ENCODE assay signal across 8 cellular contexts in the genomic region with DNA sequence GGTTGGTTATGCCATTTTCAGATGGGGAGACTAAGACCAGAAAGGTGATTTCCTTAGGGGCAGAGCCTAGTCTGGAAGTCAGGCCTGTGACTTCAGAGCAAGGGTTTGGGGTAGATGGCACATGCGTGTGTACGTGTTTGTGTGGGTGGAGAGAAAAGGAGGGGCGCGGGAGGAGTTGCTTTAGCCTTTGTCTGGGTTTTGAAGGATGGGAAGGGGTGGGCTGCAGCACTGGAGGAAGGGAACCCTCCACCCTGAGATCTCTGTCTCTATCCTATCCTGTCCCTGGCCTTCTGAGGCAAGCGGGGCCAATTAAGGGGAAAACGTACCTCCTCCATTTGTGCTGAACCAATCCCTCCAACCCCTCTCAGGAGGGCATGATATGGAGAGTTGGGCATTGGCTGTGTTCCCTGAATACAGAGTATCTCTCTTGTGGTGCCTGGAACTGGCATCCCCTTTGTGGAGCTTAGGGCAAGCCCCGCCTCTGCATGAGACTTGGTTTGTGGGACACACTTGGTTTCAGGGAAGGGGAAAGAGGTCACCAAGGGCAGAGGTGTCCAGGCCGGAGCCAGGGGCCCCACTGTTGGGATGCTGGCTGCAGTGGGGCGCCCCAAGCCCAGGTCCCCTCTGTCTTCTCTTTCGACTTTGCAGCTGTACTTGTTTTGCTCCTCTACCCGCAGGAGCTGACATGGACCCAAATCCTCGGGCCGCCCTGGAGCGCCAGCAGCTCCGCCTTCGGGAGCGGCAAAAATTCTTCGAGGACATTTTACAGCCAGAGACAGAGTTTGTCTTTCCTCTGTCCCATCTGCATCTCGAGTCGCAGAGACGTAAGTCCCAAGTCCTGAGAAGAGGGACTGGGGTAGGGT. TPM values are rescaled to one million over a fixed set of nuclear protein-coding genes. Genes with fewer than 3 reads are reported as not detected.
DNase-seq lines count a peak whose midpoint lies in the region; ATAC-seq, FAIRE-seq and TF ChIP-seq lines count a peak whose summit lies in the region.

A gene with protein sequence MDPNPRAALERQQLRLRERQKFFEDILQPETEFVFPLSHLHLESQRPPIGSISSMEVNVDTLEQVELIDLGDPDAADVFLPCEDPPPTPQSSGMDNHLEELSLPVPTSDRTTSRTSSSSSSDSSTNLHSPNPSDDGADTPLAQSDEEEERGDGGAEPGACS (plus strand): TSS at position 507 of the 863 bp plus-strand sequence. CDS start 179 bp downstream, at position 686.

- intact Hi-C loops in PC-9 (cut with micrococcal nuclease; ENCODE audit: unreplicated experiment) = no loop called here

- peak within 1 kb of the TSS; percentile 84 for H3K4me2 ChIP-seq in PC-9
- H3K4me2 ChIP-seq in keratinocyte (ENCODE audit: control insufficient read depth, extremely low read depth, insufficient read depth, low read depth, low read length) = peak within 1 kb of the TSS; percentile 86
- H3K4me2 ChIP-seq in smooth muscle cell = peak within 1 kb of the TSS; percentile 98

- H2AFZ ChIP-seq in PC-9 (peak within 1 kb of the TSS; percentile 89), keratinocyte (ENCODE audit: control insufficient read depth, low read length) (peak within 1 kb of the TSS; percentile 84), smooth muscle cell (ENCODE audit: low read depth) (peak within 1 kb of the TSS; percentile 66)

- no peak for TF ChIP-seq CTCF in PC-9 (conservative IDR thresholded peaks at IDR 0.05)
- no peak for TF ChIP-seq CTCF in cardiac fibroblast (IDR thresholded peaks at IDR 0.05; ENCODE audit: low read depth, low read length)
- TF ChIP-seq CTCF in keratinocyte (optimal IDR thresholded peaks at IDR 0.05 in 1 of 3, IDR thresholded peaks at IDR 0.05 in 1 of 3, conservative IDR thresholded peaks at IDR 0.05 in 1 of 3; ENCODE audit: extremely low read depth in 1 of 3, insufficient read depth in 2 of 3, low read length in 3 of 3) = no peak
- TF ChIP-seq CTCF in smooth muscle cell (IDR thresholded peaks at IDR 0.05; ENCODE audit: borderline replicate concordance, insufficient read depth, poor library complexity, severe bottlenecking) = no peak

- H3K27ac ChIP-seq in PC-9 = peak within 1 kb of the TSS; percentile 63
- H3K27ac ChIP-seq in keratinocyte (ENCODE audit: control insufficient read depth, insufficient read depth, low read length) = peak within 1 kb of the TSS; percentile 43
- no peak within 1 kb of the TSS for H3K27ac ChIP-seq in smooth muscle cell (ENCODE audit: low read depth)

- ATAC-seq in HG03196 (IDR thresholded peaks at IDR 0.05; ENCODE audit: unreplicated experiment) = no peak

- FAIRE-seq in keratinocyte (lab: Jason Lieb, UNC) = no peak

- no TSS peak for BruUV-seq in PC-9 (replicated peaks; lab: Mats Ljungman, UMichigan)

- H4K20me1 ChIP-seq in PC-9 (ENCODE audit: insufficient read depth) = no peaks in the 10 kb centered on the region
- no peaks in the 10 kb centered on the region for H4K20me1 ChIP-seq in keratinocyte (ENCODE audit: control insufficient read depth, extremely low read depth, insufficient read depth, low read length)
- no peaks in the 10 kb centered on the region for H4K20me1 ChIP-seq in smooth muscle cell (ENCODE audit: low read depth)

- H3K4me1 ChIP-seq in PC-9 (replicated peaks; ENCODE audit: insufficient read depth) = peaks cover 16% of the 10 kb centered on the region
- peaks cover 4% of the 10 kb centered on the region for H3K4me1 ChIP-seq in keratinocyte (ENCODE audit: control insufficient read depth, extremely low read depth, insufficient read depth, low read length)
- no peaks in the 10 kb centered on the region for H3K4me1 ChIP-seq in smooth muscle cell (ENCODE audit: low read depth)

- H3K36me3 ChIP-seq in PC-9 (ENCODE audit: low read depth) (0 out of 2 replicates have a peak, but pooled peaks cover 20% of the 10 kb centered on the region), keratinocyte (ENCODE audit: control insufficient read depth in 2 of 2, extremely low read depth in 1 of 2, insufficient read depth in 2 of 2, low read length in 2 of 2) (peaks cover 5 to 10% of the 10 kb centered on the region in 2 experiments), smooth muscle cell (ENCODE audit: low read depth) (no peaks in the 10 kb centered on the region)

- POLR2A ChIA-PET in PC-9 (lab: Charles Lee; ENCODE audit: unreplicated experiment) = interaction anchor here (0.6 to 1.1 kb wide), 5 partner anchors 8 to 303 kb away, joined by 3 to 7 read pairs (median 3); a partner anchor contains a TSS

- H3K9me1 ChIP-seq in keratinocyte (ENCODE audit: control insufficient read depth, extremely low read depth, insufficient read depth, low read length) = peaks cover 2% of the 10 kb centered on the region

- peaks cover 49% of the 10 kb centered on the region for H3F3A ChIP-seq in PC-9 (ENCODE audit: insufficient read depth, low read depth)
- H3F3A ChIP-seq in smooth muscle cell (ENCODE audit: low read depth) = no peaks in the 10 kb centered on the region

- H3K9me3 ChIP-seq in PC-9 (ENCODE audit: insufficient read depth, low read depth) (no peaks in the 10 kb centered on the region), keratinocyte (ENCODE audit: control insufficient read depth, low read depth, low read length) (no peaks in the 10 kb centered on the region), smooth muscle cell (replicated peaks; ENCODE audit: low read depth) (no peaks in the 10 kb centered on the region)

- CTCF ChIA-PET in PC-9 (lab: Charles Lee) = interaction anchor here (1.3 to 2.1 kb wide), 3 partner anchors 8 to 34 kb away, joined by 5 to 7 read pairs (median 6); a partner anchor contains a TSS

- H3K27me3 ChIP-seq in PC-9 (ENCODE audit: insufficient read depth, low read depth) (no peaks in the 10 kb centered on the region), keratinocyte (ENCODE audit: control insufficient read depth, extremely low read depth, insufficient read depth, low read length) (peaks cover 8% of the 10 kb centered on the region), smooth muscle cell (ENCODE audit: low read depth) (peaks cover 39% of the 10 kb centered on the region)

- H3K4me3 ChIP-seq in PC-9 = peak within 1 kb of the TSS; percentile 96
- peak within 1 kb of the TSS; percentile 60 to 63 for H3K4me3 ChIP-seq in cardiac fibroblast (replicated peaks in 1 of 2; ENCODE audit: low read depth in 2 of 2, low read length in 2 of 2)
- H3K4me3 ChIP-seq in keratinocyte (ENCODE audit: control insufficient read depth in 2 of 3, extremely low read depth in 1 of 3, insufficient read depth in 2 of 3, low read depth in 1 of 3, low read length in 3 of 3) = peak within 1 kb of the TSS; percentile 72 to 86 (median 79)
- peak within 1 kb of the TSS; percentile 75 for H3K4me3 ChIP-seq in smooth muscle cell

- dilution Hi-C loops in keratinocyte (cut with MboI; ENCODE audit: extremely low pct_ligation_motif_present, low sequenced_read_pairs) = no loop called here

- DNase-seq in PC-9 (peak in 1 of 2 experiments; percentile 9), cardiac fibroblast (ENCODE audit: low read depth in 2 of 2) (no peak), keratinocyte (ENCODE audit: low read depth, low spot score) (no peak), smooth muscle cell (lab: John Stamatoyannopoulos, UW; ENCODE audit: unreplicated experiment) (no peak), NCI-H510A treated with DMSO at 0.1 percent for 48 hours (lab: John Stamatoyannopoulos, UW) (no peak), OCI-M2 (lab: John Stamatoyannopoulos, UW; ENCODE audit: unreplicated experiment) (no peak), HuH-7 (ENCODE audit: low spot score) (no peak)

- H3K79me2 ChIP-seq in PC-9 (ENCODE audit: low read depth) (peaks cover 17% of the 10 kb centered on the region), keratinocyte (ENCODE audit: control insufficient read depth, insufficient read depth, low read length) (no peaks in the 10 kb centered on the region), smooth muscle cell (ENCODE audit: low read depth) (no peaks in the 10 kb centered on the region)

- 92% methylated on average over 21 of the region's 21 CpGs for WGBS in smooth muscle cell (ENCODE audit: low lambda C conversion rate)

- no peaks in the 10 kb centered on the region for H3K9me2 ChIP-seq in PC-9 (ENCODE audit: insufficient read depth)

- H3K9ac ChIP-seq in keratinocyte (ENCODE audit: control insufficient read depth, extremely low read depth, insufficient read depth, low read length) (peak within 1 kb of the TSS; percentile 77), smooth muscle cell (ENCODE audit: low read depth) (peak within 1 kb of the TSS; percentile 61)

RNA-seq across cellular contexts. Expression of the gene that starts here (rescaled TPM):
- total RNA-seq in PC-9 (2021) (69.0 and 77.1 TPM in 2 replicates), smooth muscle cell (5.9 and 6.4 TPM in 2 replicates)
- polyA plus RNA-seq in keratinocyte (33.8 to 42.3 TPM (median 37.4 TPM) in 3 replicates), smooth muscle cell (2.9 and 11.0 TPM in 2 replicates)
- polyA plus RNA-seq in keratinocyte (2011; ENCODE audit: low read depth) = 22.8 TPM
- 40.6 and 52.3 TPM in 2 replicates for polyA plus RNA-seq in keratinocyte (2011; cell fraction: cytosol; rRNA removed)
- polyA plus RNA-seq in keratinocyte (2011; cell fraction: nucleus; rRNA removed) = 24.9 and 25.0 TPM in 2 replicates
- polyA plus RNA-seq in keratinocyte (2012; ENCODE audit: low replicate concordance) = 31.8 and 32.8 TPM in 2 replicates
- 15.8 to 30.9 TPM (median 19.2 TPM) in 3 replicates for polyA minus RNA-seq in keratinocyte
- 8.8 TPM for polyA minus RNA-seq in keratinocyte (2011; cell fraction: cytosol; rRNA and poly(A)+ RNA removed)
- polyA minus RNA-seq in keratinocyte (2011; cell fraction: nucleus; rRNA and poly(A)+ RNA removed) = 5.4 and 5.7 TPM in 2 replicates
